ENCODE assay signal across 21 cellular contexts in genomic region chrX:38871129-38872029, GRCh38.
DNase-seq lines count a peak whose midpoint lies in the region; ATAC-seq, FAIRE-seq and TF ChIP-seq lines count a peak whose summit lies in the region.
"Had no signal": no experiment of that assay in that cellular context is flagged by ENCODE, and none has a peak within 500 bp of the region (broad histone marks: within the 10 kb centered on the region; RNA-seq: fewer than 3 reads in every experiment).

No MANE protein-coding gene starts in this region.

- FAIRE-seq in GM12878 (lab: Jason Lieb, UNC): no peak

- peak overlapping the region; percentile 87 for H3K27ac Mint-ChIP-seq in Calu3 (ENCODE audit: unreplicated experiment)
- H3K27ac Mint-ChIP-seq in activated CD4-positive, alpha-beta memory T cell treated with anti-CD3 and anti-CD28 coated beads for 36 hours: no peak overlapping the region
- H3K27ac Mint-ChIP-seq: activated naive CD4-positive, alpha-beta T cell treated with anti-CD3 and anti-CD28 coated beads, Interleukin-2, amount 10 ng/mL, durations not matched to agents 7 days and 5 days; natural killer cell; T-helper 2 cell treated with Interferon-gamma antibody and Interleukin-4, amounts not matched to agents 5 μg/mL and 100 μg/mL, for 36 hours had no signal

- intact Hi-C loops in Calu3 (cut with micrococcal nuclease; ENCODE audit: unreplicated experiment) (no loop called here), GM12878 (cut with micrococcal nuclease; ENCODE audit: unreplicated experiment) (no loop called here)
- intact Hi-C loops in activated CD4-positive, alpha-beta memory T cell treated with anti-CD3 and anti-CD28 coated beads for 36 hours (cut with micrococcal nuclease): no loop called here

- H2AFZ ChIP-seq in GM12878 (ENCODE audit: control insufficient read depth, low read depth, low read length): no peak overlapping the region
- H2AFZ ChIP-seq: GM23248 had no signal

- H3K36me3 ChIP-seq in HUES48 (ENCODE audit: control insufficient read depth, insufficient read depth, low read length) (no peaks in the 10 kb centered on the region), GM12878 (ENCODE audit: control insufficient read depth in 2 of 2, insufficient read depth in 2 of 2, low read length in 1 of 2) (no peaks in the 10 kb centered on the region), liver (ENCODE audit: control insufficient read depth in 4 of 4, insufficient read depth in 3 of 4, low read depth in 1 of 4, low read length in 3 of 4) (no peaks in the 10 kb centered on the region)
- H3K36me3 ChIP-seq: upper lobe of left lung had no signal

- RAD21 ChIA-PET in GM12878 (lab: Charles Lee; ENCODE audit: unreplicated experiment): no interaction called here

- CTCF ChIA-PET in Calu3 (lab: Charles Lee) (no interaction called here), GM12878 (lab: Yijun Ruan, JAX) (no interaction called here)
- CTCF ChIA-PET in activated CD4-positive, alpha-beta memory T cell treated with anti-CD3 and anti-CD28 coated beads for 36 hours (lab: Charles Lee): no interaction called here

- H3K9me3 ChIP-seq in HUES48 (ENCODE audit: control insufficient read depth, insufficient read depth, low read length): no peaks in the 10 kb centered on the region
- no peaks in the 10 kb centered on the region for H3K9me3 ChIP-seq in GM12878 (replicated peaks; ENCODE audit: control insufficient read depth, insufficient read depth, low read length)
- no peaks in the 10 kb centered on the region for H3K9me3 ChIP-seq in liver (ENCODE audit: control insufficient read depth in 4 of 4, low read length in 3 of 4)
- H3K9me3 ChIP-seq: body of pancreas, upper lobe of left lung had no signal

- H3K4me1 Mint-ChIP-seq in Calu3 (ENCODE audit: low read depth, unreplicated experiment): peaks cover 41% of the 10 kb centered on the region
- H3K4me1 Mint-ChIP-seq in activated CD4-positive, alpha-beta memory T cell treated with anti-CD3 and anti-CD28 coated beads for 36 hours (ENCODE audit: low read depth): no peaks in the 10 kb centered on the region
- H3K4me1 Mint-ChIP-seq: activated naive CD4-positive, alpha-beta T cell treated with anti-CD3 and anti-CD28 coated beads, Interleukin-2, amount 10 ng/mL, durations not matched to agents 7 days and 5 days; natural killer cell had no signal

- no peak for TF ChIP-seq EP300 in GM12878 (IDR thresholded peaks at IDR 0.05; ENCODE audit: borderline replicate concordance in 1 of 2, control insufficient read depth in 1 of 2, low read depth in 2 of 2, low read length in 2 of 2)

- peaks cover 10% of the 10 kb centered on the region for H3K36me3 Mint-ChIP-seq in Calu3 (ENCODE audit: insufficient read depth, unreplicated experiment)
- H3K36me3 Mint-ChIP-seq in activated CD4-positive, alpha-beta memory T cell treated with anti-CD3 and anti-CD28 coated beads for 36 hours: no peaks in the 10 kb centered on the region
- H3K36me3 Mint-ChIP-seq: activated naive CD4-positive, alpha-beta T cell treated with anti-CD3 and anti-CD28 coated beads, Interleukin-2, amount 10 ng/mL, durations not matched to agents 7 days and 5 days; natural killer cell had no signal

- H3K79me2 ChIP-seq in GM12878 (ENCODE audit: control insufficient read depth, insufficient read depth, low read length): no peaks in the 10 kb centered on the region

- DNase-seq in Calu3 (no peak), GM12878 (ENCODE audit: low read depth, low spot score) (no peak), G401 (ENCODE audit: low spot score) (no peak), medulla oblongata (ENCODE audit: extremely low spot score) (no peak), NCI-H1694 (lab: John Stamatoyannopoulos, UW) (no peak)
- DNase-seq in activated CD4-positive, alpha-beta memory T cell treated with anti-CD3 and anti-CD28 coated beads for 36 hours: no peak
- DNase-seq: activated CD4-positive, alpha-beta T cell treated with anti-CD3 and anti-CD28 coated beads for 1 hour; activated CD8-positive, alpha-beta memory T cell treated with anti-CD3 and anti-CD28 coated beads, Interleukin-2, amount 50 U/mL, for 48 hours; activated naive CD4-positive, alpha-beta T cell treated with anti-CD3 and anti-CD28 coated beads, Interleukin-2, amount 10 ng/mL, durations not matched to agents 7 days and 5 days; GM23248; KBM-7; natural killer cell; NCI-H1436; SHP77 treated with DMSO at 0.1 percent for 48 hours; stimulated activated CD4-positive, alpha-beta T cell treated with anti-CD3 and anti-CD28 coated beads, Interleukin-4, amount 100 ng/mL, for 1 hour; upper lobe of left lung had no signal

- peak overlapping the region; percentile 92 for H3K27ac ChIP-seq in HUES48 (ENCODE audit: low read depth, low read length)
- no peak overlapping the region for H3K27ac ChIP-seq in GM12878 (ENCODE audit: control insufficient read depth, insufficient read depth)
- no peak overlapping the region for H3K27ac ChIP-seq in liver (ENCODE audit: low read depth in 1 of 2, low read length in 2 of 2)
- H3K27ac ChIP-seq: body of pancreas, GM23248 had no signal

- TF ChIP-seq RAD21 in GM12878 (IDR thresholded peaks at IDR 0.05; ENCODE audit: insufficient read depth, low read depth, low read length) (no peak), liver (IDR thresholded peaks at IDR 0.05) (no peak)

- in situ Hi-C loops in GM12878 (cut with MboI): no loop called here
- in situ Hi-C loops in G401 (cut with HindIII; ENCODE audit: low sequenced_read_pairs): no loop called here

- no peak for TF ChIP-seq POLR2A in GM12878 (IDR thresholded peaks at IDR 0.05; ENCODE audit: low read depth, low read length)

- H3K27me3 Mint-ChIP-seq in Calu3 (ENCODE audit: unreplicated experiment): no peaks in the 10 kb centered on the region
- H3K27me3 Mint-ChIP-seq in activated CD4-positive, alpha-beta memory T cell treated with anti-CD3 and anti-CD28 coated beads for 36 hours: no peaks in the 10 kb centered on the region
- H3K27me3 Mint-ChIP-seq: activated naive CD4-positive, alpha-beta T cell treated with anti-CD3 and anti-CD28 coated beads, Interleukin-2, amount 10 ng/mL, durations not matched to agents 7 days and 5 days had no signal

- H3K9me3 Mint-ChIP-seq in Calu3 (ENCODE audit: low read depth, unreplicated experiment): no peaks in the 10 kb centered on the region
- no peaks in the 10 kb centered on the region for H3K9me3 Mint-ChIP-seq in activated CD4-positive, alpha-beta memory T cell treated with anti-CD3 and anti-CD28 coated beads for 36 hours
- H3K9me3 Mint-ChIP-seq: activated naive CD4-positive, alpha-beta T cell treated with anti-CD3 and anti-CD28 coated beads, Interleukin-2, amount 10 ng/mL, durations not matched to agents 7 days and 5 days; natural killer cell; T-helper 2 cell treated with Interferon-gamma antibody and Interleukin-4, amounts not matched to agents 5 μg/mL and 100 μg/mL, for 36 hours had no signal

- TSS peak; percentile 81 for BruUV-seq in Calu3 (replicated peaks; lab: Mats Ljungman, UMichigan)
- no TSS peak for BruUV-seq in GM12878 (replicated peaks; lab: Mats Ljungman, UMichigan)

- H4K20me1 ChIP-seq in GM12878 (ENCODE audit: control insufficient read depth, insufficient read depth): no peaks in the 10 kb centered on the region

- H3K4me1 ChIP-seq in HUES48 (ENCODE audit: control insufficient read depth, insufficient read depth, low read length) (peaks cover 37% of the 10 kb centered on the region), GM12878 (ENCODE audit: control insufficient read depth, insufficient read depth, low read length) (no peaks in the 10 kb centered on the region), liver (ENCODE audit: control insufficient read depth in 4 of 4, insufficient read depth in 4 of 4, low read length in 3 of 4) (peaks cover 0 to 11% (median 2%) of the 10 kb centered on the region in 4 donors)

- WGBS in GM12878 (ENCODE audit: insufficient coverage, insufficient replicate concordance, low lambda C conversion rate, missing lambda C conversion rate): 41% methylated on average over 5 of the region's 5 CpGs
- WGBS in liver: 77% methylated on average over 5 of the region's 5 CpGs

- no peaks in the 10 kb centered on the region for H3K27me3 ChIP-seq in HUES48 (ENCODE audit: control insufficient read depth, insufficient read depth, low read length)
- no peaks in the 10 kb centered on the region for H3K27me3 ChIP-seq in GM12878 (replicated peaks in 1 of 2; ENCODE audit: control insufficient read depth in 2 of 2, insufficient read depth in 2 of 2, low read length in 1 of 2)
- no peaks in the 10 kb centered on the region for H3K27me3 ChIP-seq in liver (ENCODE audit: control insufficient read depth in 4 of 4, insufficient read depth in 4 of 4, low read length in 3 of 4)
- H3K27me3 ChIP-seq: body of pancreas, upper lobe of left lung had no signal

- H3K4me2 ChIP-seq in GM12878 (ENCODE audit: control insufficient read depth, insufficient read depth): no peak overlapping the region

- ATAC-seq in GM12878: no peak
- ATAC-seq: body of pancreas, natural killer cell had no signal

- H3K4me3 Mint-ChIP-seq in Calu3 (ENCODE audit: low read depth, unreplicated experiment): peak overlapping the region; percentile 60
- no peak overlapping the region for H3K4me3 Mint-ChIP-seq in activated CD4-positive, alpha-beta memory T cell treated with anti-CD3 and anti-CD28 coated beads for 36 hours
- H3K4me3 Mint-ChIP-seq: activated naive CD4-positive, alpha-beta T cell treated with anti-CD3 and anti-CD28 coated beads, Interleukin-2, amount 10 ng/mL, durations not matched to agents 7 days and 5 days; natural killer cell; T-helper 2 cell treated with Interferon-gamma antibody and Interleukin-4, amounts not matched to agents 5 μg/mL and 100 μg/mL, for 36 hours had no signal

- POLR2A ChIA-PET in GM12878 (lab: Charles Lee): no interaction called here
- POLR2A ChIA-PET in activated CD4-positive, alpha-beta memory T cell treated with anti-CD3 and anti-CD28 coated beads for 36 hours (lab: Charles Lee): no interaction called here

- no peak for TF ChIP-seq CTCF in Calu3 (IDR thresholded peaks at IDR 0.05; ENCODE audit: unreplicated experiment)
- no peak for TF ChIP-seq CTCF in GM12878 (IDR thresholded peaks at IDR 0.05 in 2 of 3, conservative IDR thresholded peaks at IDR 0.05 in 1 of 3; ENCODE audit: control insufficient read depth in 2 of 3, extremely low read depth in 1 of 3, insufficient read depth in 1 of 3, low read depth in 3 of 3, low read length in 3 of 3)
- TF ChIP-seq CTCF in liver (IDR thresholded peaks at IDR 0.05; ENCODE audit: low read depth, low read length, missing input control): no peak

- SMC1A ChIA-PET in GM12878 (lab: Charles Lee; ENCODE audit: uncharacterized antibody, unreplicated experiment): interaction anchor here (0.6 to 1.5 kb wide), 2 partner anchors 8 to 279 kb away, joined by 3 read pairs; no protein-coding TSS in a partner anchor

- H3K9ac ChIP-seq in HUES48 (ENCODE audit: low read depth, low read length) (peak overlapping the region; percentile 70), GM12878 (ENCODE audit: control insufficient read depth, insufficient read depth, low read length) (no peak overlapping the region), liver (ENCODE audit: low read depth in 1 of 2, low read length in 2 of 2) (no peak overlapping the region)
- H3K9ac ChIP-seq: GM23248 had no signal

- H3K4me3 ChIP-seq in HUES48 (ENCODE audit: low read depth, low read length) (peak overlapping the region; percentile 49), GM12878 (no peak overlapping the region), liver (ENCODE audit: low read depth in 1 of 3, low read length in 3 of 3) (no peak overlapping the region)
- H3K4me3 ChIP-seq: body of pancreas, GM23248, lung, upper lobe of left lung had no signal

TF ChIP-seq in liver, 16 proteins besides CTCF, POLR2A, EP300 and RAD21 (continues in another document):
- TF ChIP-seq RXRA (IDR thresholded peaks at IDR 0.05): no peak
